In genomic region chr15:44584162-44584749, GRCh38 we compare ENCODE assay signal across 7 cellular contexts. TPM values are rescaled to one million over a fixed set of nuclear protein-coding genes. Genes with fewer than 3 reads are reported as not detected.
DNase-seq lines count a peak whose midpoint lies in the region; TF ChIP-seq lines count a peak whose summit lies in the region.

No MANE protein-coding gene starts in this region.

- TF ChIP-seq CTCF in GM10266 (IDR thresholded peaks at IDR 0.05; ENCODE audit: control insufficient read depth, insufficient read depth, low read depth, missing control alignments) (peak; percentile 66), fibroblast of pulmonary artery (IDR thresholded peaks at IDR 0.05; ENCODE audit: low read length, missing control alignments) (peak; percentile 56), lower leg skin (IDR thresholded peaks at IDR 0.05) (no peak)

- intact Hi-C loops in lower leg skin (cut with DNase I; ENCODE audit: low total_unique reads): loop anchor here (5.0 kb wide), 1 partner anchor 148 kb away; no protein-coding TSS in a partner anchor

- DNase-seq in GM10266 (ENCODE audit: extremely low spot score) (no peak), NCI-H1694 (lab: John Stamatoyannopoulos, UW) (peak; percentile 2), activated T-cell treated with anti-CD3 and anti-CD28 coated beads for 1 hour (ENCODE audit: low read depth) (peak; percentile 37), fibroblast of pulmonary artery (ENCODE audit: low read depth) (peak; percentile 51), lower leg skin (ENCODE audit: low spot score in 2 of 2) (no peak), DMS153 treated with DMSO at 0.1 percent for 48 hours (lab: John Stamatoyannopoulos, UW; ENCODE audit: unreplicated experiment) (no peak)
- peak; percentile 68 for DNase-seq in stimulated activated CD4-positive, alpha-beta T cell treated with anti-CD3 and anti-CD28 coated beads, Interleukin-15, amount 100 ng/mL, for 24 hours

- TF ChIP-seq POLR2A in lower leg skin (IDR thresholded peaks at IDR 0.05): no peak

- no peak overlapping the region for H3K4me3 ChIP-seq in fibroblast of pulmonary artery (replicated peaks; ENCODE audit: low read depth, low read length)
- no peak overlapping the region for H3K4me3 ChIP-seq in lower leg skin (ENCODE audit: low read depth, poor library complexity, severe bottlenecking)

- 76 to 90% methylated on average over 5 of the region's 5 CpGs for WGBS in lower leg skin, 2 donors

RNA-seq across cellular contexts. Expression of gene EIF3J, which starts 47.3 kb away (rescaled TPM):
- 10 to 100 TPM; 35.1 to 45.2 (median 42.3) TPM for total RNA-seq in lower leg skin

Comparison
In these comparisons a context has a peak if more than half of its experiments do, and no peak if none do; other contexts are left out.
1. DNase-seq: peak in NCI-H1694 (single experiment), activated T-cell treated with anti-CD3 and anti-CD28 coated beads for 1 hour (single experiment), fibroblast of pulmonary artery (single experiment) and stimulated activated CD4-positive, alpha-beta T cell treated with anti-CD3 and anti-CD28 coated beads, Interleukin-15, amount 100 ng/mL, for 24 hours (single experiment); none in GM10266 (single experiment), lower leg skin (0 of 2) and DMS153 treated with DMSO at 0.1 percent for 48 hours (single experiment).
2. CTCF ChIP-seq: peak in GM10266 (single experiment) and fibroblast of pulmonary artery (single experiment); none in lower leg skin (0 of 3).